ENCODE assay signal across 1 cellular context in the genomic region with DNA sequence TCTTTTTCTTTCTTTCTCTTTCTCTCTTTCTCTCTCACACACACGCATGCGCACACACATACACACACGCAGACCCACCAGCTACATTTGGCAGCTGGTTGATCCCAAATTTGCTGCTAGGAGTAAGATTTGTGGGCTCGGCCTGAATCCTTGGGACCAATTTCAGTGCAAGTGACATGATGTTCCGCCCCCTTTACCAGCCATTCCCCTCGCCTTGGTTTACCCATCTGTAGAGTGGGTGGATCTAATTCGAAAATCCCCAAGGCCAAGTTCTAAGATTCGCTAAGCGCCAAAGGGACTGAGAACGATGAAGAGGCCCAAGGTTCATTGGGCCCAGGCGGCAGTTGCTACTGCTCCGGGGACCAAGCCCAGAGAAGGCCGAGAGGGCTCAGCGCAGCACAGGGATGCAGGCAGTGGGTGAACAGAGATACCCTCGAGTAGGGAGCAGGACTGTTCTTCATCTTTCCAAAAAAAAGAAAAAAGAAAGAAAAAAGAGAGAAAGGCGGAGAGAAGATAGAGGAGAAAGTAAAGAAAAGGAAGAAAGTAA.
A peak's percentile ranks its signal among the peaks of the same experiment; 100 is the strongest.
TF ChIP-seq lines count a peak whose summit lies in the region.

No MANE protein-coding gene starts in this region.

TF ChIP-seq in K562, 482 proteins besides CTCF, POLR2A, EP300 and RAD21:
- 0 out of 4 replicates have a peak, but pooled peaks of 1 of the 2 experiments have one; percentile 17 for TF ChIP-seq NRF1 (conservative IDR thresholded peaks at IDR 0.05 in 1 of 2, IDR thresholded peaks at IDR 0.05 in 1 of 2)
- TF ChIP-seq HNRNPK (IDR thresholded peaks at IDR 0.05; ENCODE audit: low read depth, low read length, poor library complexity, severe bottlenecking) = no peak
- no peak for TF ChIP-seq ZNF274 (IDR thresholded peaks at IDR 0.05; ENCODE audit: borderline replicate concordance, low read depth, low read length)
- TF ChIP-seq NR4A1 (CRISPR knock-in tag; IDR thresholded peaks at IDR 0.05) = no peak
- TF ChIP-seq NR4A1 (tag; IDR thresholded peaks at IDR 0.05) = no peak
- no peak for TF ChIP-seq PTRF (tag; IDR thresholded peaks at IDR 0.05)
- TF ChIP-seq ZNF639 (CRISPR knock-in tag; conservative IDR thresholded peaks at IDR 0.05 in 1 of 2, IDR thresholded peaks at IDR 0.05 in 1 of 2) = no peak
- TF ChIP-seq ZFP1 (CRISPR knock-in tag; IDR thresholded peaks at IDR 0.05) = no peak
- no peak for TF ChIP-seq ZFP36 (IDR thresholded peaks at IDR 0.05; ENCODE audit: low read depth, low read length, partially characterized antibody)
- TF ChIP-seq BCOR (IDR thresholded peaks at IDR 0.05) = peak; percentile 58
- peak; percentile 51 for TF ChIP-seq RBM25 (IDR thresholded peaks at IDR 0.05; ENCODE audit: low read depth, low read length, severe bottlenecking)
- TF ChIP-seq NCOA1 (IDR thresholded peaks at IDR 0.05; ENCODE audit: low read depth) = no peak
